8 cellular contexts compared by ENCODE assay signal in genomic region chr22:41699264-41700104, GRCh38. TPM values are rescaled to one million over a fixed set of nuclear protein-coding genes. Genes with fewer than 3 reads are reported as not detected.
DNase-seq lines count a peak whose midpoint lies in the region; TF ChIP-seq lines count a peak whose summit lies in the region.

Gene MEI1 (plus strand): TSS chr22:41699503. CDS start chr22:41699539, 36 bp downstream.

- no peak within 1 kb of the TSS for H3K27ac Mint-ChIP-seq in endothelial cell (ENCODE audit: unreplicated experiment)

- peaks cover 3% of the 10 kb centered on the region for H3K27me3 Mint-ChIP-seq in endothelial cell (ENCODE audit: unreplicated experiment)

- no peaks in the 10 kb centered on the region for H3K4me1 Mint-ChIP-seq in endothelial cell (ENCODE audit: unreplicated experiment)

- no peaks in the 10 kb centered on the region for H3K9me3 Mint-ChIP-seq in endothelial cell (ENCODE audit: unreplicated experiment)

- TF ChIP-seq CTCF in GM13976 (IDR thresholded peaks at IDR 0.05; ENCODE audit: borderline replicate concordance, control extremely low read depth, extremely low read depth, insufficient read depth, missing control alignments) (no peak), endothelial cell (IDR thresholded peaks at IDR 0.05; ENCODE audit: unreplicated experiment) (no peak)

- in situ Hi-C loops in GM13976 (cut with MboI; ENCODE audit: low sequenced_read_pairs, unreplicated experiment), result loop anchor here (5.0 kb wide), 1 partner anchor 243 kb away; no protein-coding TSS in a partner anchor

- no peak within 1 kb of the TSS for H3K4me3 Mint-ChIP-seq in endothelial cell (ENCODE audit: unreplicated experiment)

- DNase-seq in GM13976 (ENCODE audit: low spot score) (peak; percentile 93), dermis microvascular lymphatic vessel endothelial cell (ENCODE audit: low read depth in 2 of 2) (peak; percentile 55 to 73), middle frontal gyrus (ENCODE audit: extremely low spot score, low spot score) (peak; percentile 82), 8988T (no peak), SHP77 (lab: John Stamatoyannopoulos, UW) (no peak), endothelial cell (ENCODE audit: low spot score) (no peak)
- peak; percentile 93 for DNase-seq in activated CD4-positive, alpha-beta T cell treated with anti-CD3 and anti-CD28 coated beads, Interleukin-2, amount 50 U/mL, for 48 hours
- peak; percentile 73 to 82 for DNase-seq in stimulated activated CD8-positive, alpha-beta memory T cell treated with anti-CD3 and anti-CD28 coated beads, Interleukin-2, amount 100 ng/mL, for 1 hour (ENCODE audit: low read depth in 2 of 2)

- no peaks in the 10 kb centered on the region for H3K36me3 Mint-ChIP-seq in endothelial cell (ENCODE audit: low read depth, unreplicated experiment)

RNA-seq across cellular contexts. Expression of gene MEI1, which starts in this region (rescaled TPM):
- total RNA-seq in dermis microvascular lymphatic vessel endothelial cell (2.3 and 3.7 TPM in 2 replicates), endothelial cell (ENCODE audit: unreplicated experiment) (0.38 TPM)

Comparison
In these comparisons a context has a peak if more than half of its experiments do, and no peak if none do; other contexts are left out.
1. DNase-seq: peak in GM13976 (single experiment), activated CD4-positive, alpha-beta T cell treated with anti-CD3 and anti-CD28 coated beads, Interleukin-2, amount 50 U/mL, for 48 hours (2 of 2), dermis microvascular lymphatic vessel endothelial cell (2 of 2), middle frontal gyrus (single experiment) and stimulated activated CD8-positive, alpha-beta memory T cell treated with anti-CD3 and anti-CD28 coated beads, Interleukin-2, amount 100 ng/mL, for 1 hour (2 of 2); none in 8988T (single experiment), SHP77 (0 of 2) and endothelial cell (single experiment).